ENCODE assay signal across 16 cellular contexts in the genomic region with DNA sequence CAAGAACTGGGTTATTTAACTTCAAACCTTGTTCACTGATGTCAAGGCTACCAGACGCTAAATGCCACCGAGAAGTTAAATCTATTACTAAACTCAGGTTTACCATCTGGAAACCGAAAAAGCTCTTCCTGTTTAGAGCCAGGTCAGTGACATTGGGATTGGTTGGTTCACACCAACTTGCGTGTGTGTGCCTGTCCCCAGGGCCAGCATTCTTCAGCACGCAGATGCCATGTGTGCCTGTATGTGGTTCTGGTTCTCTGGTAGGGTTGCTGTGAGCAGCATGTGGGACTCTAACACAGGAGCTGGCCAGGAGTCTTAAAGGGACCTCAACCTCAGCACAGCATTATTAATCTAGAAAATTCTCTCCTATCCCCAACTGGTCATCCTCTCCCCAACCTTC. TPM values are rescaled to one million over a fixed set of nuclear protein-coding genes. Genes with fewer than 3 reads are reported as not detected.
"Had no signal": no experiment of that assay in that cellular context is flagged by ENCODE, and none has a peak within 500 bp of the region (broad histone marks: within the 10 kb centered on the region; RNA-seq: fewer than 3 reads in every experiment).

No MANE protein-coding gene starts in this region.

- H3K27ac Mint-ChIP-seq: activated B cell treated with CpG ODN at 0.5 μM for 24 hours; activated CD8-positive, alpha-beta T cell treated with anti-CD3 and anti-CD28 coated beads for 36 hours; activated naive CD4-positive, alpha-beta T cell treated with anti-CD3 and anti-CD28 coated beads for 36 hours; activated T-cell treated with anti-CD3 and anti-CD28 coated beads, Interleukin-2, amount 50 U/mL, for 24 hours; naive thymus-derived CD8-positive, alpha-beta T cell had no signal

- H3K36me3 ChIP-seq: colonic mucosa, gastroesophageal sphincter, thyroid gland had no signal

- H3K27me3 ChIP-seq: body of pancreas, colonic mucosa, gastroesophageal sphincter, thyroid gland had no signal

- H3K4me1 Mint-ChIP-seq: activated B cell treated with CpG ODN at 0.5 μM for 24 hours; central memory CD8-positive, alpha-beta T cell had no signal

- H3K27ac ChIP-seq: body of pancreas, colonic mucosa, gastroesophageal sphincter, thyroid gland had no signal

- H3K9me3 ChIP-seq: body of pancreas, colonic mucosa, gastroesophageal sphincter, thyroid gland had no signal

- H3K4me1 ChIP-seq: body of pancreas, colonic mucosa, gastroesophageal sphincter had no signal

- H3K9me3 Mint-ChIP-seq: activated B cell treated with CpG ODN at 0.5 μM for 24 hours; activated CD8-positive, alpha-beta T cell treated with anti-CD3 and anti-CD28 coated beads for 36 hours; activated naive CD4-positive, alpha-beta T cell treated with anti-CD3 and anti-CD28 coated beads for 36 hours; activated T-cell treated with anti-CD3 and anti-CD28 coated beads, Interleukin-2, amount 50 U/mL, for 24 hours; central memory CD8-positive, alpha-beta T cell; naive thymus-derived CD8-positive, alpha-beta T cell had no signal

- H3K27me3 Mint-ChIP-seq: activated B cell treated with CpG ODN at 0.5 μM for 24 hours; activated CD8-positive, alpha-beta T cell treated with anti-CD3 and anti-CD28 coated beads for 36 hours; activated T-cell treated with anti-CD3 and anti-CD28 coated beads, Interleukin-2, amount 50 U/mL, for 24 hours; central memory CD8-positive, alpha-beta T cell; naive thymus-derived CD8-positive, alpha-beta T cell had no signal

- H3K4me3 Mint-ChIP-seq: activated B cell treated with CpG ODN at 0.5 μM for 24 hours; activated CD8-positive, alpha-beta T cell treated with anti-CD3 and anti-CD28 coated beads for 36 hours; activated naive CD4-positive, alpha-beta T cell treated with anti-CD3 and anti-CD28 coated beads for 36 hours; activated T-cell treated with anti-CD3 and anti-CD28 coated beads, Interleukin-2, amount 50 U/mL, for 24 hours; central memory CD8-positive, alpha-beta T cell; naive thymus-derived CD8-positive, alpha-beta T cell had no signal

- H3K4me3 ChIP-seq: body of pancreas, colonic mucosa, gastroesophageal sphincter, thyroid gland had no signal

- DNase-seq: activated B cell treated with CpG ODN at 0.5 μM for 24 hours; activated CD4-positive, alpha-beta T cell treated with anti-CD3 and anti-CD28 coated beads for 48 hours; activated CD8-positive, alpha-beta T cell treated with anti-CD3 and anti-CD28 coated beads for 36 hours; activated naive CD4-positive, alpha-beta T cell treated with anti-CD3 and anti-CD28 coated beads for 36 hours; activated T-cell treated with anti-CD3 and anti-CD28 coated beads, Interleukin-2, amount 50 U/mL, for 24 hours; body of pancreas; colonic mucosa; mesenchymal stem cell; naive thymus-derived CD8-positive, alpha-beta T cell; stimulated activated CD4-positive, alpha-beta T cell treated with anti-CD3 and anti-CD28 coated beads, Interleukin-2, amount 100 ng/mL, for 24 hours; stimulated activated naive CD4-positive, alpha-beta T cell treated with Interleukin-2 at 50 U/mL for 16 hours; T-helper 1 cell; T-helper 9 cell; thyroid gland had no signal

RNA-seq across cellular contexts. Expression of a gene that starts 18.1 kb away (rescaled TPM):
- total RNA-seq: activated B cell treated with CpG ODN at 0.5 μM for 24 hours; activated CD8-positive, alpha-beta T cell treated with anti-CD3 and anti-CD28 coated beads for 36 hours; activated naive CD4-positive, alpha-beta T cell treated with anti-CD3 and anti-CD28 coated beads for 36 hours had no signal
- polyA plus RNA-seq: naive thymus-derived CD8-positive, alpha-beta T cell had no signal
